18 cellular contexts compared by ENCODE assay signal in genomic region chr9:91889161-91889560, GRCh38.
A peak's percentile ranks its signal among the peaks of the same experiment; 100 is the strongest.
DNase-seq lines count a peak whose midpoint lies in the region; ATAC-seq and TF ChIP-seq lines count a peak whose summit lies in the region.
"Had no signal": no experiment of that assay in that cellular context is flagged by ENCODE, and none has a peak within 500 bp of the region (broad histone marks: within the 10 kb centered on the region; RNA-seq: fewer than 3 reads in every experiment).

No MANE protein-coding gene starts in this region.

- no peaks in the 10 kb centered on the region for H3K36me3 Mint-ChIP-seq in chondrocyte (ENCODE audit: low read depth)
- H3K36me3 Mint-ChIP-seq in stimulated activated effector memory CD8-positive, alpha-beta T cell treated with anti-CD3 and anti-CD28 coated beads, Interleukin-12 subunit alpha, Interleukin-12 subunit beta, amount 100 ng/mL, for 72 hours: no peaks in the 10 kb centered on the region

- H3K36me3 ChIP-seq in muscle layer of colon (ENCODE audit: insufficient read depth, low read length): no peaks in the 10 kb centered on the region
- H3K36me3 ChIP-seq: SJCRH30 had no signal

- no peaks in the 10 kb centered on the region for H3K27me3 ChIP-seq in muscle layer of colon (ENCODE audit: control insufficient read depth in 1 of 2, insufficient read depth in 2 of 2, low read length in 2 of 2)

- H3K27me3 Mint-ChIP-seq in chondrocyte (ENCODE audit: low read depth): no peaks in the 10 kb centered on the region

- ATAC-seq in stimulated activated effector memory CD8-positive, alpha-beta T cell treated with anti-CD3 and anti-CD28 coated beads, Interleukin-12 subunit alpha, Interleukin-12 subunit beta, amount 100 ng/mL, for 72 hours: peak; percentile 26
- ATAC-seq in GM21528 (IDR thresholded peaks at IDR 0.05; ENCODE audit: low FRiP score, unreplicated experiment): no peak
- ATAC-seq: GM23338 had no signal

- H3K4me3 Mint-ChIP-seq in chondrocyte (ENCODE audit: unreplicated experiment): no peak overlapping the region
- H3K4me3 Mint-ChIP-seq in stimulated activated effector memory CD8-positive, alpha-beta T cell treated with anti-CD3 and anti-CD28 coated beads, Interleukin-12 subunit alpha, Interleukin-12 subunit beta, amount 100 ng/mL, for 72 hours: no peak overlapping the region
- H3K4me3 Mint-ChIP-seq: GM23338, HFFc6 had no signal

- H3K9me3 ChIP-seq in muscle layer of colon (ENCODE audit: low read length): no peaks in the 10 kb centered on the region
- H3K9me3 ChIP-seq: SJCRH30 had no signal

- H3K9me3 Mint-ChIP-seq in chondrocyte (ENCODE audit: low read depth): no peaks in the 10 kb centered on the region
- no peaks in the 10 kb centered on the region for H3K9me3 Mint-ChIP-seq in stimulated activated effector memory CD8-positive, alpha-beta T cell treated with anti-CD3 and anti-CD28 coated beads, Interleukin-12 subunit alpha, Interleukin-12 subunit beta, amount 100 ng/mL, for 72 hours
- H3K9me3 Mint-ChIP-seq: GM23338, HFFc6 had no signal

- TF ChIP-seq CTCF in GM12865 (IDR thresholded peaks at IDR 0.05; ENCODE audit: insufficient read depth, low read depth, low read length, missing control alignments): peak; percentile 1
- TF ChIP-seq CTCF in chondrocyte (IDR thresholded peaks at IDR 0.05): no peak

- no peak for DNase-seq in GM12865 (ENCODE audit: low read depth)
- DNase-seq in chondrocyte (ENCODE audit: low spot score): no peak
- no peak for DNase-seq in stimulated activated effector memory CD8-positive, alpha-beta T cell treated with anti-CD3 and anti-CD28 coated beads, Interleukin-12 subunit alpha, Interleukin-12 subunit beta, amount 100 ng/mL, for 72 hours (ENCODE audit: low spot score in 2 of 2)
- no peak for DNase-seq in EL
- DNase-seq in GM03348 (ENCODE audit: low spot score): no peak
- DNase-seq in GM19238 (ENCODE audit: insufficient read length, low spot score): no peak
- DNase-seq: 8988T, C1 segment of cervical spinal cord, DMS 273 treated with DMSO at 0.1 percent for 48 hours, HFFc6, NCI-H1417, NCI-H1930, NCI-H2171, NCI-H82, SJCRH30 had no signal

- H3K4me1 ChIP-seq in muscle layer of colon (ENCODE audit: insufficient read depth, low read length): peaks cover 59% of the 10 kb centered on the region
- H3K4me1 ChIP-seq: SJCRH30 had no signal

- peaks cover 80% of the 10 kb centered on the region for H3K4me1 Mint-ChIP-seq in chondrocyte (ENCODE audit: low read depth)
- H3K4me1 Mint-ChIP-seq in stimulated activated effector memory CD8-positive, alpha-beta T cell treated with anti-CD3 and anti-CD28 coated beads, Interleukin-12 subunit alpha, Interleukin-12 subunit beta, amount 100 ng/mL, for 72 hours: no peaks in the 10 kb centered on the region

- no peak overlapping the region for H3K9ac ChIP-seq in muscle layer of colon (ENCODE audit: low read length)

- peak overlapping the region; percentile 27 for H3K27ac ChIP-seq in muscle layer of colon (ENCODE audit: low read depth, low read length)
- H3K27ac ChIP-seq: SJCRH30 had no signal

- H3K27ac Mint-ChIP-seq in chondrocyte (ENCODE audit: unreplicated experiment): peak overlapping the region; percentile 42
- no peak overlapping the region for H3K27ac Mint-ChIP-seq in stimulated activated effector memory CD8-positive, alpha-beta T cell treated with anti-CD3 and anti-CD28 coated beads, Interleukin-12 subunit alpha, Interleukin-12 subunit beta, amount 100 ng/mL, for 72 hours
- H3K27ac Mint-ChIP-seq: GM23338, HFFc6 had no signal

- H3K4me3 ChIP-seq in GM12865 (ENCODE audit: low read depth, low read length): no peak overlapping the region
- no peak overlapping the region for H3K4me3 ChIP-seq in muscle layer of colon (ENCODE audit: low read depth in 1 of 2, low read length in 2 of 2)
- H3K4me3 ChIP-seq: GM23338, SJCRH30 had no signal
